ENCODE assay signal across 9 cellular contexts in genomic region chr5:176611435-176611834, GRCh38. TPM values are rescaled to one million over a fixed set of nuclear protein-coding genes. Genes with fewer than 3 reads are reported as not detected.
DNase-seq lines count a peak whose midpoint lies in the region; ATAC-seq and TF ChIP-seq lines count a peak whose summit lies in the region.
"Had no signal": no experiment of that assay in that cellular context is flagged by ENCODE, and none has a peak within 500 bp of the region (broad histone marks: within the 10 kb centered on the region; RNA-seq: fewer than 3 reads in every experiment).

No MANE protein-coding gene starts in this region.

- H3K9me3 Mint-ChIP-seq in type B pancreatic cell, result no peaks in the 10 kb centered on the region

- peaks cover 38% of the 10 kb centered on the region for H3K27me3 Mint-ChIP-seq in T-helper 17 cell
- peaks cover 59% of the 10 kb centered on the region for H3K27me3 Mint-ChIP-seq in type B pancreatic cell

- peak; percentile 78 for DNase-seq in activated effector memory CD4-positive, alpha-beta T cell treated with anti-CD3 and anti-CD28 coated beads, Interleukin-2, amount 50 U/mL, for 16 hours
- no peak for DNase-seq in activated effector memory CD4-positive, alpha-beta T cell treated with Interleukin-2 at 50 U/mL for 16 hours
- peak in 2 of 3 donors; percentile 25 to 44 for DNase-seq in T-helper 17 cell
- DNase-seq in choroid plexus epithelial cell (ENCODE audit: low read depth), result peak; percentile 93
- peak; percentile 84 to 91 for DNase-seq in lung microvascular endothelial cell (ENCODE audit: low read depth in 2 of 2)
- peak; percentile 83 for DNase-seq in type B pancreatic cell (ENCODE audit: extremely low spot score, unreplicated experiment)
- DNase-seq in NCI-H2227 treated with DMSO at 0.1 percent for 48 hours (lab: John Stamatoyannopoulos, UW), result no peak

- H3K4me3 Mint-ChIP-seq in T-helper 17 cell (no peak overlapping the region), type B pancreatic cell (peak overlapping the region; percentile 14)

- ATAC-seq in T-helper 17 cell (no peak), GM18519 (IDR thresholded peaks at IDR 0.05; ENCODE audit: low FRiP score, unreplicated experiment) (no peak)

- H3K4me1 Mint-ChIP-seq in T-helper 17 cell (peaks cover 9% of the 10 kb centered on the region), type B pancreatic cell (ENCODE audit: unreplicated experiment) (peaks cover 7% of the 10 kb centered on the region)

- no peak overlapping the region for H3K4me3 ChIP-seq in choroid plexus epithelial cell (ENCODE audit: low read depth, low read length)
- H3K4me3 ChIP-seq: skin epidermis had no signal

- no peaks in the 10 kb centered on the region for H3K9me3 ChIP-seq in T-helper 17 cell (ENCODE audit: control insufficient read depth, low read length, poor library complexity, severe bottlenecking)

- H3K36me3 Mint-ChIP-seq in T-helper 17 cell (ENCODE audit: low read depth) (peaks cover 4% of the 10 kb centered on the region), type B pancreatic cell (no peaks in the 10 kb centered on the region)

- TF ChIP-seq CTCF in choroid plexus epithelial cell (conservative IDR thresholded peaks at IDR 0.05; ENCODE audit: low read depth, low read length), result no peak
- TF ChIP-seq CTCF in type B pancreatic cell (conservative IDR thresholded peaks at IDR 0.05), result no peak

- no peak overlapping the region for H3K27ac Mint-ChIP-seq in T-helper 17 cell
- no peak overlapping the region for H3K27ac Mint-ChIP-seq in type B pancreatic cell

RNA-seq across cellular contexts. Expression of gene GPRIN1, which starts 1.5 kb away (rescaled TPM):
- total RNA-seq in T-helper 17 cell, result under 1 TPM; 0.57 to 0.60 TPM
- 3.6 and 5.2 TPM in 2 replicates for total RNA-seq in lung microvascular endothelial cell
- total RNA-seq in type B pancreatic cell (ENCODE audit: low replicate concordance), result 3.3 and 6.0 TPM in 2 replicates

RNA-seq across cellular contexts. Expression of gene SNCB, which starts 18.9 kb away (rescaled TPM):
- total RNA-seq in T-helper 17 cell (not detected), lung microvascular endothelial cell (0.99 and 1.1 TPM in 2 replicates), type B pancreatic cell (ENCODE audit: low replicate concordance) (0.97 TPM in 1 of 2 replicates, not detected in the other)

RNA-seq across cellular contexts. Expression of gene EIF4E1B, which starts 19.0 kb away (rescaled TPM):
- total RNA-seq in T-helper 17 cell, result not detected
- not detected in 2 replicates for total RNA-seq in lung microvascular endothelial cell
- not detected in 2 replicates for total RNA-seq in type B pancreatic cell (ENCODE audit: low replicate concordance)

RNA-seq across cellular contexts. Expression of gene TSPAN17, which starts 35.8 kb away (rescaled TPM):
- total RNA-seq in T-helper 17 cell, result 10 to 100 TPM; 14.2 to 19.3 TPM
- 34.4 and 38.7 TPM in 2 replicates for total RNA-seq in lung microvascular endothelial cell
- total RNA-seq in type B pancreatic cell (ENCODE audit: low replicate concordance), result 36.9 and 45.9 TPM in 2 replicates

Comparison
In these comparisons a context has a peak if more than half of its experiments do, and no peak if none do; other contexts are left out.
1. DNase-seq: peak in activated effector memory CD4-positive, alpha-beta T cell treated with anti-CD3 and anti-CD28 coated beads, Interleukin-2, amount 50 U/mL, for 16 hours (single experiment), T-helper 17 cell (2 of 3), choroid plexus epithelial cell (single experiment), lung microvascular endothelial cell (2 of 2) and type B pancreatic cell (single experiment); none in activated effector memory CD4-positive, alpha-beta T cell treated with Interleukin-2 at 50 U/mL for 16 hours (single experiment) and NCI-H2227 treated with DMSO at 0.1 percent for 48 hours (single experiment).